In the genomic region with DNA sequence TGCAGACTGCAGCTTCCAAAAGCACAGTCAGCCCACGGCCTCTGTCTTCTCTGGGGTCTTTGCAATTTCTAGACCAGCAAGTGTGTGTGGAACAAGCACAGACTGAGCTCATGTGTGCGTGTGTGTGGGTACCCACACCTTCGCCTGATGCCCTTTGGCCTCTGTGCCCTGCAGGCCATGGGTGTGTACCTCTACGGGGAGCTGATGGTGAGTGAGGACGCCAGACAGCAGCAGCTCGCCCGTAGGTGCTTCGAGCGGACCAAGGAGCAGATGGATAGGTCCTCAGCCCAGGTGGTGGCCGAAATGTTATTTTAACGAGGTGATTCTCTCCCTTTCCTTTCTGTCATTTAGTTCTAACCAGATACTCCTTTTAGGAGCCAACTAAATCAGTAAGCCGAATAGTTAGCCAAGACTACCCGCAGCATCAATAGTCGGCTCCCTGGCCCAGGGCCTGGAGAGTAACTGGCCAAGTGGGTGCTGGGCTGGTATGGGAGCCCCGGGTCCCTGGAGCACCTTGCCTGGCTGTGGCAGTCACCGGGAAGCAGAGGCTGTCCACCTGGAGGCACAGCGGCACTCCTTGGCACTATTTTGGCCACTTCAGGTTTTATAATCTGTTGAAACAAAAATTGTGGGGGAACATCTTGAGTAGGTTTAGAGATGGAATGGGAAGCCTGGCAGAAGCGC, we compare ENCODE assay signal across 16 cellular contexts.
DNase-seq lines count a peak whose midpoint lies in the region; ATAC-seq and TF ChIP-seq lines count a peak whose summit lies in the region.
"Had no signal": no experiment of that assay in that cellular context is flagged by ENCODE, and none has a peak within 500 bp of the region (broad histone marks: within the 10 kb centered on the region; RNA-seq: fewer than 3 reads in every experiment).

No MANE protein-coding gene starts in this region.

- H3K4me3 ChIP-seq in right atrium auricular region (no peak overlapping the region), aorta (ENCODE audit: low read length in 2 of 2) (no peak overlapping the region)
- H3K4me3 ChIP-seq: colonic mucosa had no signal

- WGBS in aorta, 2 donors = 35 to 39% methylated on average over 18 of the region's 18 CpGs

- peaks cover 0 to 76% of the 10 kb centered on the region in 2 donors for H3K4me1 ChIP-seq in right atrium auricular region
- H3K4me1 ChIP-seq in aorta (ENCODE audit: control insufficient read depth in 1 of 2, insufficient read depth in 2 of 2, low read length in 2 of 2) = no peaks in the 10 kb centered on the region
- H3K4me1 ChIP-seq: colonic mucosa had no signal

- peaks cover 81% of the 10 kb centered on the region for H3K36me3 ChIP-seq in right atrium auricular region
- peaks cover 0 to 8% of the 10 kb centered on the region in 2 donors for H3K36me3 ChIP-seq in aorta (ENCODE audit: control insufficient read depth in 1 of 2, insufficient read depth in 2 of 2, low read length in 1 of 2)

- no peak for DNase-seq in right atrium auricular region (ENCODE audit: low spot score)
- no peak for DNase-seq in left cardiac atrium
- peak; percentile 53 for DNase-seq in sciatic nerve (ENCODE audit: low spot score)
- DNase-seq in aorta = peak in 1 of 2 donors; percentile 40
- no peak for DNase-seq in SHP77 (lab: John Stamatoyannopoulos, UW)
- DNase-seq: activated CD4-positive, alpha-beta T cell treated with anti-CD3 and anti-CD28 coated beads for 36 hours; activated CD8-positive, alpha-beta memory T cell treated with anti-CD3 and anti-CD28 coated beads, Interleukin-2, amount 10 ng/mL, durations not matched to agents 7 days and 5 days; amniotic stem cell; CD4-positive, CD25-positive, alpha-beta regulatory T cell; colonic mucosa; HCEC 1CT; NCI-H1436 had no signal

- H3K9me3 ChIP-seq in right atrium auricular region = no peaks in the 10 kb centered on the region
- H3K9me3 ChIP-seq in aorta (ENCODE audit: control insufficient read depth, low read length) = no peaks in the 10 kb centered on the region
- H3K9me3 ChIP-seq: colonic mucosa had no signal

- H3K27ac ChIP-seq in right atrium auricular region (peak overlapping the region; percentile 21 to 85), layer of hippocampus (ENCODE audit: low read depth, low read length) (peak overlapping the region; percentile 98), aorta (ENCODE audit: low read depth in 1 of 2, low read length in 2 of 2) (peak overlapping the region; percentile 7 to 67)
- H3K27ac ChIP-seq: colonic mucosa had no signal

- ATAC-seq in left cardiac atrium (no peak), sciatic nerve (no peak), aorta (ENCODE audit: low FRiP score) (no peak), GM21526 (IDR thresholded peaks at IDR 0.05; ENCODE audit: low FRiP score, unreplicated experiment) (no peak), GM19023 (IDR thresholded peaks at IDR 0.05; ENCODE audit: unreplicated experiment) (no peak)
- ATAC-seq: activated CD4-positive, alpha-beta T cell treated with anti-CD3 and anti-CD28 coated beads for 36 hours; activated CD8-positive, alpha-beta memory T cell treated with anti-CD3 and anti-CD28 coated beads, Interleukin-2, amount 10 ng/mL, durations not matched to agents 7 days and 5 days; stimulated activated memory B cell treated with anti-CD40 and anti-IgM and Interleukin-4, amounts not matched to agents 10 μg/mL and 1 μg/mL and 100 μg/mL, for 72 hours had no signal

- intact Hi-C loops in left cardiac atrium (cut with DNase I) (no loop called here), sciatic nerve (cut with DNase I) (no loop called here), aorta (cut with DNase I) (loop anchor here (5.0 to 10.0 kb wide), 3 partner anchors 35 to 298 kb away; no protein-coding TSS in a partner anchor)

- H3K27me3 ChIP-seq in right atrium auricular region (no peaks in the 10 kb centered on the region), layer of hippocampus (ENCODE audit: control insufficient read depth, insufficient read depth, low read length) (no peaks in the 10 kb centered on the region), aorta (ENCODE audit: control insufficient read depth in 1 of 2, insufficient read depth in 2 of 2, low read length in 1 of 2) (no peaks in the 10 kb centered on the region)
- H3K27me3 ChIP-seq: colonic mucosa had no signal

- no peak for TF ChIP-seq CTCF in right atrium auricular region (IDR thresholded peaks at IDR 0.05)

Comparison
In these comparisons a context has a peak if more than half of its experiments do, and no peak if none do; other contexts are left out.
1. H3K27ac ChIP-seq: peak in every context shown above with its lines; median percentile 98 in layer of hippocampus; 53 in right atrium auricular region; 37 in aorta.
2. intact Hi-C loops: an anchor here in aorta (5.0 to 10.0 kb wide); none called in left cardiac atrium and sciatic nerve.